Comparison of ENCODE assay signal across 1 cellular context in the genomic region with DNA sequence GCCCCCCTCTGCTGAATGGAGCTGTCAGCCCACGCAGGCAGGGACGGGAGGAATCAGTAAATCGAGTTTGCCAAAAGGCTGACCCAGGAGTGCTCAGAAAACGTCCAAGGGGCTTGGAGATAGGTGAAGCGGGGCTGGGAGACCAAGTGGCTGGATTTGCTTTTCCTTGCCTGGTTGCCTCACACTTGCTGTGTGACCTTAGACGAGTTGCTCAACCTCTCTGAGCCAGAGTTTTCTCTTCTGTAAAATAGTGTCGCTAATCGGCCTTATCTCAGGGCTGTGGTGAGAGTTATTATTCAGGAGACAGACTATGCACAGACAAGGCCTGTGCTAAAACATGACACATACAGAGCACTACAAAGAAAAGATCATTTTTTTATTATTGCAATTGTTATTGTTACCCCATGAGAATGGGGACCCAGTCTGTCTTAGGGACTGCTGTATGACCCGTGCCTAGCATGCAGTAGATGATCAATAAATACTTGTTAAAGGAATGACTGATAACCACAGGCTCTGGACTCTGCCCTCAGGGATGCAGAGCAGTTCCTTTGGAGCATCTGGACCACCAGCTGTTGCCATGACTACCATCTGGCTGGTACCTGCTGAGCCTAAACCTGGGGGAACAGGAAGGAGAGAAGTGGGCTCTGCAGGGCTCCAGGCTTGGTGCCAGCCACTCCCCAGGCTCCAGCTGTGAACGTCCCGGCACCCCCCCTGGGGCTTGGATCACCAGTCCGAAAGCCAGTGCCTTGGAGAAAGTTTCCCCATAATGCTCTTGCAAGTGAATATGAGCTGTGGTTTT.
A peak's percentile ranks its signal among the peaks of the same experiment; 100 is the strongest.
TF ChIP-seq lines count a peak whose summit lies in the region.

No MANE protein-coding gene starts in this region.

TF ChIP-seq in K562, 482 proteins besides CTCF, POLR2A, EP300 and RAD21 (continued from another document and continues in another):
- TF ChIP-seq, protein P1, sequence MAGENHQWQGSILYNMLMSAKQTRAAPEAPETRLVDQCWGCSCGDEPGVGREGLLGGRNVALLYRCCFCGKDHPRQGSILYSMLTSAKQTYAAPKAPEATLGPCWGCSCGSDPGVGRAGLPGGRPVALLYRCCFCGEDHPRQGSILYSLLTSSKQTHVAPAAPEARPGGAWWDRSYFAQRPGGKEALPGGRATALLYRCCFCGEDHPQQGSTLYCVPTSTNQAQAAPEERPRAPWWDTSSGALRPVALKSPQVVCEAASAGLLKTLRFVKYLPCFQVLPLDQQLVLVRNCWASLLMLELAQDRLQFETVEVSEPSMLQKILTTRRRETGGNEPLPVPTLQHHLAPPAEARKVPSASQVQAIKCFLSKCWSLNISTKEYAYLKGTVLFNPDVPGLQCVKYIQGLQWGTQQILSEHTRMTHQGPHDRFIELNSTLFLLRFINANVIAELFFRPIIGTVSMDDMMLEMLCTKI (IDR thresholded peaks at IDR 0.05; ENCODE audit: partially characterized antibody): no peak
- TF ChIP-seq ARNT (IDR thresholded peaks at IDR 0.05) (0 out of 4 replicates have a peak, but pooled peaks of 1 of the 2 experiments have one; percentile 26), HDAC8 (tag; IDR thresholded peaks at IDR 0.05) (no peak), ZNF511 (CRISPR knock-in tag; IDR thresholded peaks at IDR 0.05) (no peak), NONO (IDR thresholded peaks at IDR 0.05; ENCODE audit: low read depth in 2 of 2, low read length in 1 of 2) (no peak), TOE1 (IDR thresholded peaks at IDR 0.05; ENCODE audit: borderline replicate concordance) (0 out of 2 replicates have a peak, but pooled peaks have one; percentile 17), TOE1 (CRISPR knock-in tag; IDR thresholded peaks at IDR 0.05; ENCODE audit: borderline replicate concordance, low read depth) (no peak), TEAD4 (IDR thresholded peaks at IDR 0.05; ENCODE audit: low read length) (no peak), TEAD4 (CRISPR knock-in tag; IDR thresholded peaks at IDR 0.05; ENCODE audit: borderline replicate concordance) (no peak), ZFP36 (IDR thresholded peaks at IDR 0.05; ENCODE audit: low read depth, low read length, partially characterized antibody) (peak; percentile 95), GATAD2A (IDR thresholded peaks at IDR 0.05) (no peak), KDM1A (IDR thresholded peaks at IDR 0.05) (peak; percentile 83 to 91), ZNF384 (IDR thresholded peaks at IDR 0.05; ENCODE audit: low read depth, low read length) (no peak), CBFB (CRISPR knock-in tag; IDR thresholded peaks at IDR 0.05) (peak; percentile 73; the same call in 1 of the 2 replicates), CBX1 (IDR thresholded peaks at IDR 0.05; ENCODE audit: low read depth) (peak; percentile 75; the same call in 1 of the 2 replicates), HIVEP1 (CRISPR knock-in tag; IDR thresholded peaks at IDR 0.05) (no peak), ZNF121 (CRISPR knock-in tag; conservative IDR thresholded peaks at IDR 0.05) (no peak), ARID2 (IDR thresholded peaks at IDR 0.05) (no peak), ZNF408 (CRISPR knock-in tag; IDR thresholded peaks at IDR 0.05; ENCODE audit: low read depth) (no peak), MCM2 (IDR thresholded peaks at IDR 0.05; ENCODE audit: low read depth) (no peak), TRIM25 (IDR thresholded peaks at IDR 0.05; ENCODE audit: borderline replicate concordance) (no peak), ELF1 (tag; IDR thresholded peaks at IDR 0.05) (no peak), CGGBP1 (CRISPR knock-in tag; IDR thresholded peaks at IDR 0.05) (no peak), ZNF174 (CRISPR knock-in tag; IDR thresholded peaks at IDR 0.05) (no peak), HMGN3 (IDR thresholded peaks at IDR 0.05; ENCODE audit: borderline replicate concordance, extremely low read depth, insufficient read length, low read depth, low read length) (no peak), MTA3 (IDR thresholded peaks at IDR 0.05; ENCODE audit: borderline replicate concordance) (no peak), ZNF695 (CRISPR knock-in tag; IDR thresholded peaks at IDR 0.05) (no peak), SMAD1 (IDR thresholded peaks at IDR 0.05; ENCODE audit: low read depth, low read length, partially characterized antibody) (no peak), PTTG1 (tag; IDR thresholded peaks at IDR 0.05; ENCODE audit: low read depth) (no peak), ARID4B (CRISPR knock-in tag; IDR thresholded peaks at IDR 0.05) (0 out of 2 replicates have a peak, but pooled peaks have one; percentile 11), ZBTB5 (IDR thresholded peaks at IDR 0.05) (no peak), YBX1 (IDR thresholded peaks at IDR 0.05) (no peak), RCOR1 (IDR thresholded peaks at IDR 0.05; ENCODE audit: borderline replicate concordance in 1 of 2, low read depth in 2 of 2, low read length in 2 of 2) (peak in 1 of 2 experiments; percentile 77; a peak in 3 of 4 replicates), HEY1 (CRISPR knock-in tag; IDR thresholded peaks at IDR 0.05; ENCODE audit: borderline replicate concordance) (no peak), MED1 (CRISPR knock-in tag; IDR thresholded peaks at IDR 0.05; ENCODE audit: borderline replicate concordance) (no peak)
- TF ChIP-seq, protein P2, sequence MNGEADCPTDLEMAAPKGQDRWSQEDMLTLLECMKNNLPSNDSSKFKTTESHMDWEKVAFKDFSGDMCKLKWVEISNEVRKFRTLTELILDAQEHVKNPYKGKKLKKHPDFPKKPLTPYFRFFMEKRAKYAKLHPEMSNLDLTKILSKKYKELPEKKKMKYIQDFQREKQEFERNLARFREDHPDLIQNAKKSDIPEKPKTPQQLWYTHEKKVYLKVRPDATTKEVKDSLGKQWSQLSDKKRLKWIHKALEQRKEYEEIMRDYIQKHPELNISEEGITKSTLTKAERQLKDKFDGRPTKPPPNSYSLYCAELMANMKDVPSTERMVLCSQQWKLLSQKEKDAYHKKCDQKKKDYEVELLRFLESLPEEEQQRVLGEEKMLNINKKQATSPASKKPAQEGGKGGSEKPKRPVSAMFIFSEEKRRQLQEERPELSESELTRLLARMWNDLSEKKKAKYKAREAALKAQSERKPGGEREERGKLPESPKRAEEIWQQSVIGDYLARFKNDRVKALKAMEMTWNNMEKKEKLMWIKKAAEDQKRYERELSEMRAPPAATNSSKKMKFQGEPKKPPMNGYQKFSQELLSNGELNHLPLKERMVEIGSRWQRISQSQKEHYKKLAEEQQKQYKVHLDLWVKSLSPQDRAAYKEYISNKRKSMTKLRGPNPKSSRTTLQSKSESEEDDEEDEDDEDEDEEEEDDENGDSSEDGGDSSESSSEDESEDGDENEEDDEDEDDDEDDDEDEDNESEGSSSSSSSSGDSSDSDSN (IDR thresholded peaks at IDR 0.05; ENCODE audit: borderline replicate concordance in 1 of 2, low read depth in 2 of 2, low read length in 2 of 2): no peak
- TF ChIP-seq, protein P3, sequence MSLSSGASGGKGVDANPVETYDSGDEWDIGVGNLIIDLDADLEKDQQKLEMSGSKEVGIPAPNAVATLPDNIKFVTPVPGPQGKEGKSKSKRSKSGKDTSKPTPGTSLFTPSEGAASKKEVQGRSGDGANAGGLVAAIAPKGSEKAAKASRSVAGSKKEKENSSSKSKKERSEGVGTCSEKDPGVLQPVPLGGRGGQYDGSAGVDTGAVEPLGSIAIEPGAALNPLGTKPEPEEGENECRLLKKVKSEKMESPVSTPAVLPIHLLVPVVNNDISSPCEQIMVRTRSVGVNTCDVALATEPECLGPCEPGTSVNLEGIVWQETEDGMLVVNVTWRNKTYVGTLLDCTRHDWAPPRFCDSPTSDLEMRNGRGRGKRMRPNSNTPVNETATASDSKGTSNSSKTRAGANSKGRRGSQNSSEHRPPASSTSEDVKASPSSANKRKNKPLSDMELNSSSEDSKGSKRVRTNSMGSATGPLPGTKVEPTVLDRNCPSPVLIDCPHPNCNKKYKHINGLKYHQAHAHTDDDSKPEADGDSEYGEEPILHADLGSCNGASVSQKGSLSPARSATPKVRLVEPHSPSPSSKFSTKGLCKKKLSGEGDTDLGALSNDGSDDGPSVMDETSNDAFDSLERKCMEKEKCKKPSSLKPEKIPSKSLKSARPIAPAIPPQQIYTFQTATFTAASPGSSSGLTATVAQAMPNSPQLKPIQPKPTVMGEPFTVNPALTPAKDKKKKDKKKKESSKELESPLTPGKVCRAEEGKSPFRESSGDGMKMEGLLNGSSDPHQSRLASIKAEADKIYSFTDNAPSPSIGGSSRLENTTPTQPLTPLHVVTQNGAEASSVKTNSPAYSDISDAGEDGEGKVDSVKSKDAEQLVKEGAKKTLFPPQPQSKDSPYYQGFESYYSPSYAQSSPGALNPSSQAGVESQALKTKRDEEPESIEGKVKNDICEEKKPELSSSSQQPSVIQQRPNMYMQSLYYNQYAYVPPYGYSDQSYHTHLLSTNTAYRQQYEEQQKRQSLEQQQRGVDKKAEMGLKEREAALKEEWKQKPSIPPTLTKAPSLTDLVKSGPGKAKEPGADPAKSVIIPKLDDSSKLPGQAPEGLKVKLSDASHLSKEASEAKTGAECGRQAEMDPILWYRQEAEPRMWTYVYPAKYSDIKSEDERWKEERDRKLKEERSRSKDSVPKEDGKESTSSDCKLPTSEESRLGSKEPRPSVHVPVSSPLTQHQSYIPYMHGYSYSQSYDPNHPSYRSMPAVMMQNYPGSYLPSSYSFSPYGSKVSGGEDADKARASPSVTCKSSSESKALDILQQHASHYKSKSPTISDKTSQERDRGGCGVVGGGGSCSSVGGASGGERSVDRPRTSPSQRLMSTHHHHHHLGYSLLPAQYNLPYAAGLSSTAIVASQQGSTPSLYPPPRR (CRISPR knock-in tag; IDR thresholded peaks at IDR 0.05; ENCODE audit: borderline replicate concordance): no peak
- TF ChIP-seq, protein P4, sequence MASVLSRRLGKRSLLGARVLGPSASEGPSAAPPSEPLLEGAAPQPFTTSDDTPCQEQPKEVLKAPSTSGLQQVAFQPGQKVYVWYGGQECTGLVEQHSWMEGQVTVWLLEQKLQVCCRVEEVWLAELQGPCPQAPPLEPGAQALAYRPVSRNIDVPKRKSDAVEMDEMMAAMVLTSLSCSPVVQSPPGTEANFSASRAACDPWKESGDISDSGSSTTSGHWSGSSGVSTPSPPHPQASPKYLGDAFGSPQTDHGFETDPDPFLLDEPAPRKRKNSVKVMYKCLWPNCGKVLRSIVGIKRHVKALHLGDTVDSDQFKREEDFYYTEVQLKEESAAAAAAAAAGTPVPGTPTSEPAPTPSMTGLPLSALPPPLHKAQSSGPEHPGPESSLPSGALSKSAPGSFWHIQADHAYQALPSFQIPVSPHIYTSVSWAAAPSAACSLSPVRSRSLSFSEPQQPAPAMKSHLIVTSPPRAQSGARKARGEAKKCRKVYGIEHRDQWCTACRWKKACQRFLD (CRISPR knock-in tag; IDR thresholded peaks at IDR 0.05): no peak
